30 cellular contexts compared by ENCODE assay signal in genomic region chr17:82483836-82484235, GRCh38.
"Had no signal": no experiment of that assay in that cellular context is flagged by ENCODE, and none has a peak within 500 bp of the region (broad histone marks: within the 10 kb centered on the region; RNA-seq: fewer than 3 reads in every experiment).

No MANE protein-coding gene starts in this region.

- ATAC-seq: activated CD8-positive, alpha-beta memory T cell treated with anti-CD3 and anti-CD28 coated beads, Interleukin-2, amount 10 ng/mL, durations not matched to agents 7 days and 5 days; activated naive CD8-positive, alpha-beta T cell treated with anti-CD3 and anti-CD28 coated beads, Interleukin-2, amount 50 U/mL, for 24 hours; Panc1 had no signal

- H3K27ac ChIP-seq: brain microvascular endothelial cell, WERI-Rb-1 had no signal

- H3K4me3 ChIP-seq: MG63 had no signal

- DNase-seq: activated CD4-positive, alpha-beta memory T cell treated with anti-CD3 and anti-CD28 coated beads, Interleukin-2, amount 10 ng/mL, durations not matched to agents 7 days and 5 days; activated CD4-positive, alpha-beta T cell treated with anti-CD3 and anti-CD28 coated beads for 1 hour; activated CD4-positive, alpha-beta T cell treated with anti-CD3 and anti-CD28 coated beads for 48 hours; activated CD4-positive, CD25-positive, alpha-beta regulatory T cell; activated CD8-positive, alpha-beta memory T cell treated with anti-CD3 and anti-CD28 coated beads for 24 hours; activated CD8-positive, alpha-beta memory T cell treated with anti-CD3 and anti-CD28 coated beads, Interleukin-2, amount 10 ng/mL, durations not matched to agents 7 days and 5 days; activated CD8-positive, alpha-beta memory T cell treated with anti-CD3 and anti-CD28 coated beads, Interleukin-2, amount 50 U/mL, for 48 hours; activated effector memory CD4-positive, alpha-beta T cell treated with Interleukin-2 at 50 U/mL for 16 hours; activated naive CD4-positive, alpha-beta T cell treated with anti-CD3 and anti-CD28 coated beads, Interleukin-2, amount 10 ng/mL, durations not matched to agents 7 days and 5 days; activated naive CD8-positive, alpha-beta T cell treated with anti-CD3 and anti-CD28 coated beads, Interleukin-2, amount 50 U/mL, for 24 hours; activated T-cell treated with anti-CD3 and anti-CD28 coated beads, Interleukin-2, amount 50 U/mL, for 48 hours; anterior cingulate cortex; brain microvascular endothelial cell; Kasumi-1; KG1; MG63; NCI-H1048; NCI-H1105 treated with DMSO at 0.1 percent for 48 hours; NCI-H1436; NCI-H1694; NCI-H1930; NCI-H2081 treated with DMSO at 0.1 percent for 48 hours; NCI-H226; NCI-H446 treated with DMSO at 0.1 percent for 48 hours; NCI-H524; NCI-H69; NCI-H82; T1000; WERI-Rb-1 had no signal

- H3K27me3 ChIP-seq: brain microvascular endothelial cell, MG63 had no signal

- H3K9me3 ChIP-seq: MG63 had no signal
